ENCODE assay signal across 9 cellular contexts in the genomic region with DNA sequence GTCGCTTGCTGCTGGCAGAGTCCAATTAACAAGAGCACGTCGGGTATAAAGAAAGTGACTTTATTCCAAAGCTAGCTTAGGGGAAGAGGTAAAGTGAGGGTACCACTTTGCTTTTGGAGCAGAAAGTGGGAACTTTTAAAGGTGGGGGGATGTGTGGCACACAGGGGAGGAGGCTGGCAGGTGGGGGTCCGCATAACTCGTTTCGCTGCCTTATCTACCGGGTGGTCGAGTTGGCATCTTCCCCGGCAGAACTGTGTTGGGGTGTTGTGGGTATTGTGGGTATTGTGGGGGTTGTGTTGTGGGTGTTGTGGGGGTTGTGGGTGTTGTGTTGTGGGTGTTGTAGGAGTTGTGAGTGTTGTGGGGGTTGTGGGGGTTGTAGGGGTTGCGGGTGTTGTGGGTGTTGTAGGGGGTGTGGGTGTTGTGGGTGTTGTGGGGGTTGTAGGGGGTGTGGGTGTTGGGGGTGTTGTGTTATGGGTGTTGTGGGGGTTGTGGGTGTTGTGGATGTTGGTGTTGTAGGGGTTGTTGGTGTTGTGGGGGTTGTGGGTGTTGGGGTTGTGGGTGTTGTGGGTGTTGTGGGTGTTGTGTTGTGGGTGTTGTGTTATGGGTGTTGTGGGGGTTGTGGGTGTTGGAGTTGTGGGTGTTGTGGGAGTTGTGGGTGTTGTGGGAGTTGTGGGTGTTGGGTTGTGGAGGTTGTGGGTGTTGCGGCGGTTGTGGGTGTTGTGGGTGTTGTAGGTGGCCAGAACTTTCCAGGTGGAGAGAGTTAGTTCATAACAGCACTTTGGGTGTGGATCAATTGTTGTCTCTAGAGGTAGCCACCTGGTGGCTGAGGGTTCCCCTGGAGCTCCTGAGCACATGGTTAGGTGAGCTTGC. TPM values are rescaled to one million over a fixed set of nuclear protein-coding genes. Genes with fewer than 3 reads are reported as not detected.
DNase-seq lines count a peak whose midpoint lies in the region; ATAC-seq and TF ChIP-seq lines count a peak whose summit lies in the region.
"Had no signal": no experiment of that assay in that cellular context is flagged by ENCODE, and none has a peak within 500 bp of the region (broad histone marks: within the 10 kb centered on the region; RNA-seq: fewer than 3 reads in every experiment).

No MANE protein-coding gene starts in this region.

- H3K9me3 Mint-ChIP-seq in stimulated activated naive CD8-positive, alpha-beta T cell treated with anti-CD3 and anti-CD28 coated beads, Interleukin-15, Interleukin-2, amounts not matched to agents 100 ng/mL and 50 ng/mL, for 24 hours = peaks cover under 1% of the 10 kb centered on the region

- peak overlapping the region; percentile 80 for H3K4me3 Mint-ChIP-seq in stimulated activated naive CD8-positive, alpha-beta T cell treated with anti-CD3 and anti-CD28 coated beads, Interleukin-15, Interleukin-2, amounts not matched to agents 100 ng/mL and 50 ng/mL, for 24 hours
- H3K4me3 Mint-ChIP-seq: brain had no signal

- peak; percentile 29 for TF ChIP-seq CTCF in epithelial cell of proximal tubule (conservative IDR thresholded peaks at IDR 0.05; ENCODE audit: low read depth, low read length)

- H3K4me3 ChIP-seq in epithelial cell of proximal tubule (ENCODE audit: low read depth, low read length) = peak overlapping the region; percentile 54

- H3K27ac Mint-ChIP-seq in stimulated activated naive CD8-positive, alpha-beta T cell treated with anti-CD3 and anti-CD28 coated beads, Interleukin-15, Interleukin-2, amounts not matched to agents 100 ng/mL and 50 ng/mL, for 24 hours = peak overlapping the region; percentile 78
- H3K27ac Mint-ChIP-seq: brain had no signal

- H3K4me1 Mint-ChIP-seq in stimulated activated naive CD8-positive, alpha-beta T cell treated with anti-CD3 and anti-CD28 coated beads, Interleukin-15, Interleukin-2, amounts not matched to agents 100 ng/mL and 50 ng/mL, for 24 hours (ENCODE audit: low read depth) = peaks cover 77% of the 10 kb centered on the region

- peaks cover 23% of the 10 kb centered on the region for H3K36me3 Mint-ChIP-seq in stimulated activated naive CD8-positive, alpha-beta T cell treated with anti-CD3 and anti-CD28 coated beads, Interleukin-15, Interleukin-2, amounts not matched to agents 100 ng/mL and 50 ng/mL, for 24 hours (ENCODE audit: low read depth)

- DNase-seq in DMS53 (lab: John Stamatoyannopoulos, UW) = peak; percentile 19
- DNase-seq in DMS53 treated with DMSO at 0.1 percent for 48 hours (lab: John Stamatoyannopoulos, UW; ENCODE audit: unreplicated experiment) = no peak
- DNase-seq in activated CD4-positive, alpha-beta T cell treated with anti-CD3 and anti-CD28 coated beads for 48 hours = peak; percentile 42
- DNase-seq in epithelial cell of proximal tubule (ENCODE audit: low read depth) = no peak
- no peak for DNase-seq in NCI-H748 (lab: John Stamatoyannopoulos, UW; ENCODE audit: unreplicated experiment)

- no peak for ATAC-seq in HG02981 (IDR thresholded peaks at IDR 0.05; ENCODE audit: unreplicated experiment)
- ATAC-seq in GM21423 (IDR thresholded peaks at IDR 0.05; ENCODE audit: unreplicated experiment) = no peak

- no peaks in the 10 kb centered on the region for H3K27me3 Mint-ChIP-seq in stimulated activated naive CD8-positive, alpha-beta T cell treated with anti-CD3 and anti-CD28 coated beads, Interleukin-15, Interleukin-2, amounts not matched to agents 100 ng/mL and 50 ng/mL, for 24 hours
- H3K27me3 Mint-ChIP-seq: brain had no signal

RNA-seq across cellular contexts. Expression of a gene that starts 52.7 kb away (rescaled TPM):
- 39.1 and 53.4 TPM in 2 replicates for total RNA-seq in epithelial cell of proximal tubule

Comparison
In these comparisons a context has a peak if more than half of its experiments do, and no peak if none do; other contexts are left out.
1. DNase-seq: peak in DMS53 (single experiment) and activated CD4-positive, alpha-beta T cell treated with anti-CD3 and anti-CD28 coated beads for 48 hours (single experiment); none in DMS53 treated with DMSO at 0.1 percent for 48 hours (single experiment), epithelial cell of proximal tubule (single experiment) and NCI-H748 (single experiment).